In genomic region chr2:64837925-64838641, GRCh38 we compare ENCODE assay signal across 8 cellular contexts.
DNase-seq lines count a peak whose midpoint lies in the region; ATAC-seq and TF ChIP-seq lines count a peak whose summit lies in the region.

No MANE protein-coding gene starts in this region.

- H3K4ac ChIP-seq in neuronal stem cell (ENCODE audit: low read length): no peak overlapping the region

- peak overlapping the region; percentile 50 for H2AK5ac ChIP-seq in neuronal stem cell (ENCODE audit: low read depth, low read length)

- H3K79me1 ChIP-seq in neuronal stem cell (ENCODE audit: low read depth, low read length): no peaks in the 10 kb centered on the region

- no peaks in the 10 kb centered on the region for H3K27me3 ChIP-seq in neuronal stem cell (ENCODE audit: control insufficient read depth in 3 of 3, insufficient read depth in 3 of 3, low read depth in 1 of 3, low read length in 3 of 3)

- TF ChIP-seq CTCF in NB4 (IDR thresholded peaks at IDR 0.05; ENCODE audit: low read depth, low read length): no peak
- no peak for TF ChIP-seq CTCF in epithelial cell of esophagus (IDR thresholded peaks at IDR 0.05; ENCODE audit: insufficient read depth, low read depth, low read length, missing control alignments)

- no peak overlapping the region for H2BK15ac ChIP-seq in neuronal stem cell (ENCODE audit: low read length)

- no peak for TF ChIP-seq POLR2A in NB4 (IDR thresholded peaks at IDR 0.05; ENCODE audit: extremely low read depth, insufficient read length)

- no peaks in the 10 kb centered on the region for H3K36me3 ChIP-seq in neuronal stem cell (replicated peaks in 1 of 2; ENCODE audit: control insufficient read depth in 2 of 2, insufficient read depth in 2 of 2, low read length in 2 of 2)

- H3K18ac ChIP-seq in neuronal stem cell (ENCODE audit: low read length): no peak overlapping the region

- H4K91ac ChIP-seq in neuronal stem cell (ENCODE audit: low read depth, low read length, poor library complexity): no peak overlapping the region

- ATAC-seq in HG02759 (IDR thresholded peaks at IDR 0.05; ENCODE audit: unreplicated experiment) (no peak), HG03520 (IDR thresholded peaks at IDR 0.05; ENCODE audit: unreplicated experiment) (no peak), GM18868 (IDR thresholded peaks at IDR 0.05; ENCODE audit: unreplicated experiment) (no peak)

- peak; percentile 84 for DNase-seq in CD1c-positive myeloid dendritic cell (ENCODE audit: extremely low spot score)
- peak; percentile 81 for DNase-seq in NB4 (ENCODE audit: low read depth)
- DNase-seq in epithelial cell of esophagus (ENCODE audit: low read depth): peak; percentile 93
- no peak for DNase-seq in neuronal stem cell (ENCODE audit: low spot score)
- DNase-seq in cerebellar nuclear complex (lab: John Stamatoyannopoulos, UW): no peak

- H4K8ac ChIP-seq in neuronal stem cell (ENCODE audit: low read depth, low read length): no peak overlapping the region

- no peaks in the 10 kb centered on the region for H3K9me3 ChIP-seq in neuronal stem cell (replicated peaks in 1 of 2; ENCODE audit: control insufficient read depth in 2 of 2, insufficient read depth in 1 of 2, low read depth in 1 of 2, low read length in 2 of 2)

- peaks cover 6 to 7% of the 10 kb centered on the region in 2 donors for H3K4me1 ChIP-seq in neuronal stem cell (ENCODE audit: control insufficient read depth in 2 of 2, insufficient read depth in 1 of 2, low read depth in 1 of 2, low read length in 2 of 2)

- H2BK120ac ChIP-seq in neuronal stem cell (ENCODE audit: low read depth, low read length): no peak overlapping the region

- H3K27ac ChIP-seq in neuronal stem cell (replicated peaks; ENCODE audit: low read length): no peak overlapping the region

- H3K4me3 ChIP-seq in NB4 (ENCODE audit: low read depth, low read length) (no peak overlapping the region), epithelial cell of esophagus (ENCODE audit: low read length) (no peak overlapping the region), neuronal stem cell (ENCODE audit: low read length in 2 of 2) (no peak overlapping the region)

- no peak overlapping the region for H3K14ac ChIP-seq in neuronal stem cell (ENCODE audit: low read length)

- H2AFZ ChIP-seq in neuronal stem cell (ENCODE audit: low read length): no peak overlapping the region

- no peak overlapping the region for H2BK5ac ChIP-seq in neuronal stem cell (ENCODE audit: low read length)

- no peak overlapping the region for H3K9ac ChIP-seq in neuronal stem cell (ENCODE audit: low read depth, low read length, poor library complexity)

- H3K23ac ChIP-seq in neuronal stem cell (ENCODE audit: low read depth, low read length, poor library complexity): no peak overlapping the region

- H2BK12ac ChIP-seq in neuronal stem cell (ENCODE audit: low read length): no peak overlapping the region

- no peak overlapping the region for H3K4me2 ChIP-seq in neuronal stem cell (ENCODE audit: insufficient read depth, low read length, poor library complexity, severe bottlenecking)

- 100% methylated on average over 2 of the region's 8 CpGs; no CpG with 5 or more reads in 1 of the 2 donors for WGBS in neuronal stem cell (ENCODE audit: extremely low coverage in 2 of 2, insufficient read length in 2 of 2, insufficient replicate concordance in 1 of 2), 2 donors

Comparison
In these comparisons a context has a peak if more than half of its experiments do, and no peak if none do; other contexts are left out.
1. DNase-seq: peak in CD1c-positive myeloid dendritic cell (single experiment), NB4 (single experiment) and epithelial cell of esophagus (single experiment); none in neuronal stem cell (single experiment) and cerebellar nuclear complex (0 of 2).